Comparison of ENCODE assay signal across 8 cellular contexts in genomic region chr2:112481050-112481527, GRCh38. TPM values are rescaled to one million over a fixed set of nuclear protein-coding genes. Genes with fewer than 3 reads are reported as not detected.
DNase-seq lines count a peak whose midpoint lies in the region; ATAC-seq and TF ChIP-seq lines count a peak whose summit lies in the region.

No MANE protein-coding gene starts in this region.

- ATAC-seq in HG02678 (IDR thresholded peaks at IDR 0.05; ENCODE audit: unreplicated experiment): peak; percentile 63
- ATAC-seq in right cardiac atrium: peak; percentile 92

- H3K9me3 ChIP-seq in right cardiac atrium (ENCODE audit: control insufficient read depth, low read length) (no peaks in the 10 kb centered on the region), uterus (no peaks in the 10 kb centered on the region)

- H3K27me3 ChIP-seq in right cardiac atrium (ENCODE audit: control insufficient read depth, insufficient read depth) (no peaks in the 10 kb centered on the region), uterus (no peaks in the 10 kb centered on the region)

- H3K27ac ChIP-seq in right cardiac atrium (ENCODE audit: low read length) (peak overlapping the region; percentile 37), uterus (peak overlapping the region; percentile 87 to 92)

- TF ChIP-seq CTCF in GM12873 (IDR thresholded peaks at IDR 0.05; ENCODE audit: insufficient read depth, low read depth, low read length, missing control alignments) (peak; percentile 91), uterus (IDR thresholded peaks at IDR 0.05) (peak; percentile 78 to 94 (median 80))

- peak overlapping the region; percentile 82 for H3K4me3 ChIP-seq in right cardiac atrium (ENCODE audit: low read length)
- H3K4me3 ChIP-seq in uterus: peak overlapping the region; percentile 70 to 75

- peaks cover 9% of the 10 kb centered on the region for H3K4me1 ChIP-seq in right cardiac atrium (ENCODE audit: control insufficient read depth, insufficient read depth, low read length)
- H3K4me1 ChIP-seq in uterus: peaks cover 0 to 11% of the 10 kb centered on the region in 2 donors

- H3K36me3 ChIP-seq in uterus: no peaks in the 10 kb centered on the region

- no peak for TF ChIP-seq POLR2A in uterus (IDR thresholded peaks at IDR 0.05)

- WGBS in right cardiac atrium: under 1% methylated on average over 19 of the region's 19 CpGs

- DNase-seq in NCI-H1105 treated with DMSO at 0.1 percent for 48 hours (lab: John Stamatoyannopoulos, UW): peak; percentile 79
- DNase-seq in T-helper 1 cell: peak; percentile 59 to 83 (median 75)
- peak in 55 of 56 donors; percentile 23 to 88 (median 74) for DNase-seq in amygdala (lab: John Stamatoyannopoulos, UW)
- peak; percentile 83 to 94 (median 91) for DNase-seq in right cardiac atrium
- peak; percentile 87 for DNase-seq in putamen (ENCODE audit: low spot score)
- DNase-seq in uterus: peak; percentile 72 to 78

- intact Hi-C loops in right cardiac atrium (cut with DNase I) (loop anchor here in 1 of 4 donors (5.0 kb wide), 1 partner anchor 101 kb away; the partner anchor contains the start of gene CHCHD5), uterus (cut with DNase I; ENCODE audit: low total_unique reads) (loop anchor here (10.0 kb wide), 1 partner anchor 104 kb away; the partner anchor contains the start of gene CHCHD5)

RNA-seq across cellular contexts. Expression of gene TTL, which starts 0.9 kb away (rescaled TPM):
- total RNA-seq in right cardiac atrium: 10 to 100 TPM; 35.3 to 41.9 (median 39.2) TPM
- 12.5 TPM for polyA plus RNA-seq in right cardiac atrium
- 10 to 100 TPM in 3 of 4 donors, 1 to 10 TPM in 1; 3.8 to 45.5 (median 26.4) TPM for total RNA-seq in uterus

RNA-seq across cellular contexts. Expression of gene RGPD8, which starts 47.6 kb away (rescaled TPM):
- total RNA-seq in right cardiac atrium: 10 to 100 TPM in 2 of 4 donors, 1 to 10 TPM in 2; 9.7 to 19.0 (median 11.7) TPM
- 2.2 TPM for polyA plus RNA-seq in right cardiac atrium
- 10 to 100 TPM in 3 of 4 donors, 1 to 10 TPM in 1; 5.3 to 39.8 (median 25.1) TPM for total RNA-seq in uterus

Comparison
In these comparisons a context has a peak if more than half of its experiments do, and no peak if none do; other contexts are left out.
1. Peak in every context shown above with its lines: DNase-seq, ATAC-seq, H3K4me3 ChIP-seq and H3K27ac ChIP-seq.